Comparison of ENCODE assay signal across 27 cellular contexts in the genomic region with DNA sequence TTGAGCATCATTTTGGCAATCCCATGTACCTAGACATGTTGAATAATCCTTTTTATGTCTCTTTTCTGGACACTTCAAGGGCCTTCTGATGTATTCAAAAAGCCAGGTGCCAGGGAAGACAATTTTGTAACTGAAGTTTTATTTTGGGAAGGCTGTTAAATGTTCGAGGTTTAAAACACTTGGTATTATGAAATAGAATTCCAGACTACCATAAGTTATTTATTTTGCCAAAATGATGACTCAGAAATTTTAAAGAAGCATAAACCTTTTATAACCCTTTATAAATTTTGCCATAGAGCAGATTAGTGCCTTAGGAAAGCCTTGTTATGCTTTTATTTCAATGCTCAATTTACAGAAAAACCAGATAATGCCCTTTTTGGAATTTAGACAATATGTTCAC. TPM values are rescaled to one million over a fixed set of nuclear protein-coding genes. Genes with fewer than 3 reads are reported as not detected.
DNase-seq lines count a peak whose midpoint lies in the region; ATAC-seq and TF ChIP-seq lines count a peak whose summit lies in the region.
"Had no signal": no experiment of that assay in that cellular context is flagged by ENCODE, and none has a peak within 500 bp of the region (broad histone marks: within the 10 kb centered on the region; RNA-seq: fewer than 3 reads in every experiment).

No MANE protein-coding gene starts in this region.

- H3K27me3 ChIP-seq in adipocyte (replicated peaks; ENCODE audit: control insufficient read depth, insufficient read depth, low read length) (no peaks in the 10 kb centered on the region), tibial artery (no peaks in the 10 kb centered on the region), psoas muscle (ENCODE audit: insufficient read depth in 3 of 3, low read length in 2 of 3) (no peaks in the 10 kb centered on the region)
- H3K27me3 ChIP-seq: cardiac muscle cell had no signal

- no peak for ATAC-seq in psoas muscle
- ATAC-seq: activated T-cell treated with anti-CD3 and anti-CD28 coated beads, Interleukin-2, amount 50 U/mL, for 4 hours; CD8-positive, alpha-beta T cell; naive thymus-derived CD4-positive, alpha-beta T cell; stimulated activated memory B cell treated with anti-CD40 and anti-IgM and Interleukin-4, amounts not matched to agents 10 μg/mL and 1 μg/mL and 100 μg/mL, for 72 hours had no signal

- no peaks in the 10 kb centered on the region for H3K36me3 ChIP-seq in adipocyte (ENCODE audit: control insufficient read depth, insufficient read depth, low read length, severe bottlenecking)
- no peaks in the 10 kb centered on the region for H3K36me3 ChIP-seq in tibial artery
- H3K36me3 ChIP-seq in psoas muscle (ENCODE audit: insufficient read depth in 1 of 2, low read depth in 1 of 2): no peaks in the 10 kb centered on the region
- H3K36me3 ChIP-seq: cardiac muscle cell had no signal

- TF ChIP-seq CTCF in tibial artery (IDR thresholded peaks at IDR 0.05) (no peak), psoas muscle (IDR thresholded peaks at IDR 0.05) (no peak)

- H3K4me1 ChIP-seq in adipocyte (ENCODE audit: control insufficient read depth, insufficient read depth, low read length): peaks cover 26% of the 10 kb centered on the region
- H3K4me1 ChIP-seq in tibial artery: peaks cover 0 to 25% (median 3%) of the 10 kb centered on the region in 4 donors
- no peaks in the 10 kb centered on the region for H3K4me1 ChIP-seq in psoas muscle

- no peaks in the 10 kb centered on the region for H3K9me3 ChIP-seq in adipocyte (ENCODE audit: control insufficient read depth, low read length)
- H3K9me3 ChIP-seq in tibial artery: no peaks in the 10 kb centered on the region
- H3K9me3 ChIP-seq in psoas muscle: peaks cover 2% of the 10 kb centered on the region

- intact Hi-C loops in tibial artery (cut with DNase I; ENCODE audit: low total_unique reads): no loop called here
- intact Hi-C loops in psoas muscle (cut with DNase I): no loop called here

- peak overlapping the region; percentile 58 for H3K4me3 ChIP-seq in adipocyte (ENCODE audit: low read length)
- no peak overlapping the region for H3K4me3 ChIP-seq in tibial artery
- no peak overlapping the region for H3K4me3 ChIP-seq in psoas muscle
- H3K4me3 ChIP-seq: cardiac muscle cell had no signal

- WGBS in psoas muscle, 3 donors: 6 to 30% (median 16%) methylated on average over 1 of the region's 1 CpG

- H3K9ac ChIP-seq in adipocyte (ENCODE audit: low read length): peak overlapping the region; percentile 82
- H3K9ac ChIP-seq: KMS-11 had no signal

- DNase-seq in GM04504 (ENCODE audit: low read depth): peak; percentile 23
- peak; percentile 61 for DNase-seq in adipocyte (ENCODE audit: low read depth)
- DNase-seq in fibroblast of peridontal ligament (ENCODE audit: extremely low read depth): peak; percentile 71
- no peak for DNase-seq in tibial artery
- DNase-seq in psoas muscle: no peak
- no peak for DNase-seq in middle frontal gyrus (ENCODE audit: extremely low spot score, low spot score)
- no peak for DNase-seq in HuH-7 (ENCODE audit: low spot score)
- DNase-seq: activated CD4-positive, alpha-beta T cell treated with anti-CD3 and anti-CD28 coated beads for 48 hours; activated T-cell treated with anti-CD3 and anti-CD28 coated beads, Interleukin-2, amount 50 U/mL, for 4 hours; amniotic stem cell; CD8-positive, alpha-beta T cell; DMS 273 treated with DMSO at 0.1 percent for 48 hours; foreskin melanocyte; naive thymus-derived CD4-positive, alpha-beta T cell; NCI-H187 treated with DMSO at 0.1 percent for 48 hours; occipital lobe; retina; RPMI8226; stimulated activated CD4-positive, alpha-beta T cell treated with anti-CD3 and anti-CD28 coated beads, Interleukin-4, amount 100 ng/mL, for 1 hour; T-helper 2 cell had no signal

- H3K27ac ChIP-seq in tibial artery (peak overlapping the region; percentile 66 to 70), psoas muscle (no peak overlapping the region)
- H3K27ac ChIP-seq: cardiac muscle cell, KMS-11, VCaP had no signal

RNA-seq across cellular contexts. Expression of a gene that starts 30.3 kb away (rescaled TPM):
- 10 to 100 TPM; 12.5 to 18.2 (median 15.2) TPM for total RNA-seq in psoas muscle
- polyA plus RNA-seq in psoas muscle: 10 to 100 TPM; 11.2 to 13.3 (median 12.7) TPM

RNA-seq across cellular contexts. Expression of a gene that starts 54.5 kb away (rescaled TPM):
- not detected for total RNA-seq in psoas muscle
- not detected for polyA plus RNA-seq in psoas muscle
- total RNA-seq: activated T-cell treated with anti-CD3 and anti-CD28 coated beads, Interleukin-2, amount 50 U/mL, for 4 hours; cardiac muscle cell; CD8-positive, alpha-beta T cell; HT1080; mesenteric fat pad; naive thymus-derived CD4-positive, alpha-beta T cell; occipital lobe; temporal lobe had no signal
- polyA plus RNA-seq: cardiac muscle cell; naive thymus-derived CD4-positive, alpha-beta T cell had no signal

Comparison
In these comparisons a context has a peak if more than half of its experiments do, and no peak if none do; other contexts are left out.
1. DNase-seq: peak in GM04504 (single experiment), adipocyte (single experiment) and fibroblast of peridontal ligament (single experiment); none in tibial artery (0 of 2), psoas muscle (0 of 2), middle frontal gyrus (single experiment) and HuH-7 (single experiment).